ENCODE assay signal across 19 cellular contexts in genomic region chr6:3939964-3940363, GRCh38.
DNase-seq lines count a peak whose midpoint lies in the region; ATAC-seq and TF ChIP-seq lines count a peak whose summit lies in the region.
"Had no signal": no experiment of that assay in that cellular context is flagged by ENCODE, and none has a peak within 500 bp of the region (broad histone marks: within the 10 kb centered on the region; RNA-seq: fewer than 3 reads in every experiment).

No MANE protein-coding gene starts in this region.

- H3K4me3 ChIP-seq in heart left ventricle (no peak overlapping the region), suprapubic skin (no peak overlapping the region)
- H3K4me3 ChIP-seq: pancreas, SJSA1, spleen, upper lobe of left lung had no signal

- H3K4me1 ChIP-seq in heart left ventricle (peaks cover 0 to 7% (median 0%) of the 10 kb centered on the region in 12 donors), suprapubic skin (no peaks in the 10 kb centered on the region)
- H3K4me1 ChIP-seq: pancreas, upper lobe of left lung had no signal

- H3K9me3 ChIP-seq in heart left ventricle: no peaks in the 10 kb centered on the region
- no peaks in the 10 kb centered on the region for H3K9me3 ChIP-seq in suprapubic skin
- H3K9me3 ChIP-seq: pancreas, SJSA1, spleen, upper lobe of left lung had no signal

- H3K27me3 ChIP-seq in heart left ventricle (peaks cover 0 to 8% (median 0%) of the 10 kb centered on the region in 9 donors), suprapubic skin (peaks cover 16% of the 10 kb centered on the region)
- H3K27me3 ChIP-seq: pancreas, SJSA1, upper lobe of left lung had no signal

- DNase-seq in NCI-H226 (peak; percentile 59), amniotic epithelial cell (ENCODE audit: low read depth) (peak; percentile 99), heart left ventricle (no peak), omental fat pad (ENCODE audit: low spot score) (no peak), NCI-H345 (lab: John Stamatoyannopoulos, UW) (no peak), suprapubic skin (ENCODE audit: low spot score in 2 of 2) (no peak)
- DNase-seq: activated CD4-positive, alpha-beta T cell treated with anti-CD3 and anti-CD28 coated beads for 4 hours; activated T-cell treated with anti-CD3 and anti-CD28 coated beads for 4 hours; NCI-H1105; NCI-H2029 treated with DMSO at 0.1 percent for 48 hours; nephron progenitor cell; pancreas; retina; spleen; T-helper 1 cell; upper lobe of left lung had no signal

- intact Hi-C loops in heart left ventricle (cut with DNase I): loop anchor here in 1 of 10 donors (5.0 kb wide), 1 partner anchor 198 kb away; no protein-coding TSS in a partner anchor

- TF ChIP-seq CTCF in heart left ventricle (IDR thresholded peaks at IDR 0.05) (no peak), omental fat pad (IDR thresholded peaks at IDR 0.05) (no peak), suprapubic skin (IDR thresholded peaks at IDR 0.05) (no peak)

- H3K27ac ChIP-seq in heart left ventricle (no peak overlapping the region), suprapubic skin (no peak overlapping the region)
- H3K27ac ChIP-seq: pancreas, SJSA1, spleen, upper lobe of left lung, VCaP had no signal

- 59 to 79% (median 61%) methylated on average over 9 of the region's 9 CpGs for WGBS in heart left ventricle, 4 donors
- 54% methylated on average over 9 of the region's 9 CpGs for WGBS in suprapubic skin

- no peak for TF ChIP-seq POLR2A in heart left ventricle (IDR thresholded peaks at IDR 0.05)
- no peak for TF ChIP-seq POLR2A in suprapubic skin (IDR thresholded peaks at IDR 0.05)

- TF ChIP-seq EP300 in suprapubic skin (IDR thresholded peaks at IDR 0.05): no peak

- ATAC-seq in heart left ventricle: peak in 3 of 4 donors; percentile 33 to 61 (median 39)
- peak; percentile 93 for ATAC-seq in omental fat pad (ENCODE audit: low FRiP score)
- ATAC-seq in HG03045 (IDR thresholded peaks at IDR 0.05; ENCODE audit: unreplicated experiment): no peak
- ATAC-seq: pancreas had no signal

- H3K36me3 ChIP-seq in heart left ventricle: no peaks in the 10 kb centered on the region
- H3K36me3 ChIP-seq in suprapubic skin: no peaks in the 10 kb centered on the region
- H3K36me3 ChIP-seq: pancreas, SJSA1, spleen, upper lobe of left lung had no signal

Comparison
In these comparisons a context has a peak if more than half of its experiments do, and no peak if none do; other contexts are left out.
1. DNase-seq: peak in NCI-H226 (single experiment) and amniotic epithelial cell (single experiment); none in heart left ventricle (0 of 5), omental fat pad (single experiment), NCI-H345 (single experiment) and suprapubic skin (0 of 2).